Comparison of ENCODE assay signal across 1 cellular context in the genomic region with DNA sequence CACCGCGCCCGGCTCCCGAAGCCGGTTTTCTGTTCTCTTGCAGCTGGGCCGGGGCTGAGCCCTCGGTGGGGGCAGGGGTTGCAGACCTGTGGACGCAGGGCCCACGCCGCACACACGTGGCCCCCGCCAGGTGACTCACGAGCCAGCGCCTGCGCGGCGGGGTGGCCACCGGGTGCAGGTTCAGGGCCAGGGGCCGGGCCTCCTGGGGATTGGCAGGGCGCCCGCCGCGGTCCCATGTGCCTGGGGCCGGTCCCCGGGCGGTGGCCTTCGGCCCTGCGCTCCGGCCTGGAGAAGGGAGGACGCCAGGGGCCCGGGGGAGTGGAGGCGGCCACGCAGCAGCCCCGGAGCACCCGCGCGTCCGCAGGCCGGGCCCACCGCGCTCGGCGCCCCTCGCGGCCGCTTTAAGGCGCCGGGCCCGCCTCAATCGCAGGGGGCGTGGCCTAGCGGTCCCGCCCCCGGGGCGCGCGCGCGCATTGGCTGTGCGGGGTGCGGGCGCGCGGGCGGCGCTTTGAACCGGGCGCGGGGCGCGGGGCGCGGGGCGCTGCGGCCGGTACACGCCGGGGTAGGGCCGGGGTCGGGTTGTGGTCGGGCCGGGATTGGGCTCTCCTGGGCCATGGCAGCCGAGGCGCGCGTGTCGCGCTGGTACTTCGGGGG.
TF ChIP-seq lines count a peak whose summit lies in the region.

A gene with protein sequence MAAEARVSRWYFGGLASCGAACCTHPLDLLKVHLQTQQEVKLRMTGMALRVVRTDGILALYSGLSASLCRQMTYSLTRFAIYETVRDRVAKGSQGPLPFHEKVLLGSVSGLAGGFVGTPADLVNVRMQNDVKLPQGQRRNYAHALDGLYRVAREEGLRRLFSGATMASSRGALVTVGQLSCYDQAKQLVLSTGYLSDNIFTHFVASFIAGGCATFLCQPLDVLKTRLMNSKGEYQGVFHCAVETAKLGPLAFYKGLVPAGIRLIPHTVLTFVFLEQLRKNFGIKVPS (plus strand): TSS at position 471 of the 654 bp plus-strand sequence. CDS start 143 bp downstream, at position 614.

TF ChIP-seq in HEK293, 187 proteins besides CTCF, POLR2A, EP300 and RAD21 (continued from another document and continues in another):
- TF ChIP-seq, protein P1, sequence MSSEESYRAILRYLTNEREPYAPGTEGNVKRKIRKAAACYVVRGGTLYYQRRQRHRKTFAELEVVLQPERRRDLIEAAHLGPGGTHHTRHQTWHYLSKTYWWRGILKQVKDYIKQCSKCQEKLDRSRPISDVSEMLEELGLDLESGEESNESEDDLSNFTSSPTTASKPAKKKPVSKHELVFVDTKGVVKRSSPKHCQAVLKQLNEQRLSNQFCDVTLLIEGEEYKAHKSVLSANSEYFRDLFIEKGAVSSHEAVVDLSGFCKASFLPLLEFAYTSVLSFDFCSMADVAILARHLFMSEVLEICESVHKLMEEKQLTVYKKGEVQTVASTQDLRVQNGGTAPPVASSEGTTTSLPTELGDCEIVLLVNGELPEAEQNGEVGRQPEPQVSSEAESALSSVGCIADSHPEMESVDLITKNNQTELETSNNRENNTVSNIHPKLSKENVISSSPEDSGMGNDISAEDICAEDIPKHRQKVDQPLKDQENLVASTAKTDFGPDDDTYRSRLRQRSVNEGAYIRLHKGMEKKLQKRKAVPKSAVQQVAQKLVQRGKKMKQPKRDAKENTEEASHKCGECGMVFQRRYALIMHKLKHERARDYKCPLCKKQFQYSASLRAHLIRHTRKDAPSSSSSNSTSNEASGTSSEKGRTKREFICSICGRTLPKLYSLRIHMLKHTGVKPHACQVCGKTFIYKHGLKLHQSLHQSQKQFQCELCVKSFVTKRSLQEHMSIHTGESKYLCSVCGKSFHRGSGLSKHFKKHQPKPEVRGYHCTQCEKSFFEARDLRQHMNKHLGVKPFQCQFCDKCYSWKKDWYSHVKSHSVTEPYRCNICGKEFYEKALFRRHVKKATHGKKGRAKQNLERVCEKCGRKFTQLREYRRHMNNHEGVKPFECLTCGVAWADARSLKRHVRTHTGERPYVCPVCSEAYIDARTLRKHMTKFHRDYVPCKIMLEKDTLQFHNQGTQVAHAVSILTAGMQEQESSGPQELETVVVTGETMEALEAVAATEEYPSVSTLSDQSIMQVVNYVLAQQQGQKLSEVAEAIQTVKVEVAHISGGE (tag by site-specific recombination; conservative IDR thresholded peaks at IDR 0.05; ENCODE audit: low read depth): no peak
- TF ChIP-seq HOXC10 (CRISPR knock-in tag; IDR thresholded peaks at IDR 0.05): no peak
- no peak for TF ChIP-seq ZNF274 (IDR thresholded peaks at IDR 0.05; ENCODE audit: low read length)
- no peak for TF ChIP-seq ZNF274 (tag by site-specific recombination; IDR thresholded peaks at IDR 0.05; ENCODE audit: borderline replicate concordance)
- TF ChIP-seq, protein P2, sequence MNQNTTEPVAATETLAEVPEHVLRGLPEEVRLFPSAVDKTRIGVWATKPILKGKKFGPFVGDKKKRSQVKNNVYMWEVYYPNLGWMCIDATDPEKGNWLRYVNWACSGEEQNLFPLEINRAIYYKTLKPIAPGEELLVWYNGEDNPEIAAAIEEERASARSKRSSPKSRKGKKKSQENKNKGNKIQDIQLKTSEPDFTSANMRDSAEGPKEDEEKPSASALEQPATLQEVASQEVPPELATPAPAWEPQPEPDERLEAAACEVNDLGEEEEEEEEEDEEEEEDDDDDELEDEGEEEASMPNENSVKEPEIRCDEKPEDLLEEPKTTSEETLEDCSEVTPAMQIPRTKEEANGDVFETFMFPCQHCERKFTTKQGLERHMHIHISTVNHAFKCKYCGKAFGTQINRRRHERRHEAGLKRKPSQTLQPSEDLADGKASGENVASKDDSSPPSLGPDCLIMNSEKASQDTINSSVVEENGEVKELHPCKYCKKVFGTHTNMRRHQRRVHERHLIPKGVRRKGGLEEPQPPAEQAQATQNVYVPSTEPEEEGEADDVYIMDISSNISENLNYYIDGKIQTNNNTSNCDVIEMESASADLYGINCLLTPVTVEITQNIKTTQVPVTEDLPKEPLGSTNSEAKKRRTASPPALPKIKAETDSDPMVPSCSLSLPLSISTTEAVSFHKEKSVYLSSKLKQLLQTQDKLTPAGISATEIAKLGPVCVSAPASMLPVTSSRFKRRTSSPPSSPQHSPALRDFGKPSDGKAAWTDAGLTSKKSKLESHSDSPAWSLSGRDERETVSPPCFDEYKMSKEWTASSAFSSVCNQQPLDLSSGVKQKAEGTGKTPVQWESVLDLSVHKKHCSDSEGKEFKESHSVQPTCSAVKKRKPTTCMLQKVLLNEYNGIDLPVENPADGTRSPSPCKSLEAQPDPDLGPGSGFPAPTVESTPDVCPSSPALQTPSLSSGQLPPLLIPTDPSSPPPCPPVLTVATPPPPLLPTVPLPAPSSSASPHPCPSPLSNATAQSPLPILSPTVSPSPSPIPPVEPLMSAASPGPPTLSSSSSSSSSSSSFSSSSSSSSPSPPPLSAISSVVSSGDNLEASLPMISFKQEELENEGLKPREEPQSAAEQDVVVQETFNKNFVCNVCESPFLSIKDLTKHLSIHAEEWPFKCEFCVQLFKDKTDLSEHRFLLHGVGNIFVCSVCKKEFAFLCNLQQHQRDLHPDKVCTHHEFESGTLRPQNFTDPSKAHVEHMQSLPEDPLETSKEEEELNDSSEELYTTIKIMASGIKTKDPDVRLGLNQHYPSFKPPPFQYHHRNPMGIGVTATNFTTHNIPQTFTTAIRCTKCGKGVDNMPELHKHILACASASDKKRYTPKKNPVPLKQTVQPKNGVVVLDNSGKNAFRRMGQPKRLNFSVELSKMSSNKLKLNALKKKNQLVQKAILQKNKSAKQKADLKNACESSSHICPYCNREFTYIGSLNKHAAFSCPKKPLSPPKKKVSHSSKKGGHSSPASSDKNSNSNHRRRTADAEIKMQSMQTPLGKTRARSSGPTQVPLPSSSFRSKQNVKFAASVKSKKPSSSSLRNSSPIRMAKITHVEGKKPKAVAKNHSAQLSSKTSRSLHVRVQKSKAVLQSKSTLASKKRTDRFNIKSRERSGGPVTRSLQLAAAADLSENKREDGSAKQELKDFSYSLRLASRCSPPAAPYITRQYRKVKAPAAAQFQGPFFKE (tag by site-specific recombination; IDR thresholded peaks at IDR 0.05; ENCODE audit: borderline replicate concordance): no peak
- no peak for TF ChIP-seq ZNF248 (tag by site-specific recombination; IDR thresholded peaks at IDR 0.05)
- no peak for TF ChIP-seq ZNF555 (tag by site-specific recombination; conservative IDR thresholded peaks at IDR 0.05)
- no peak for TF ChIP-seq ZNF16 (tag by site-specific recombination; IDR thresholded peaks at IDR 0.05; ENCODE audit: low read depth)
- no peak for TF ChIP-seq ZNF133 (tag by site-specific recombination; IDR thresholded peaks at IDR 0.05)
- no peak for TF ChIP-seq ZNF571 (tag by site-specific recombination; IDR thresholded peaks at IDR 0.05)
- TF ChIP-seq ZNF837 (tag by site-specific recombination; IDR thresholded peaks at IDR 0.05): no peak
- TF ChIP-seq, protein P3, sequence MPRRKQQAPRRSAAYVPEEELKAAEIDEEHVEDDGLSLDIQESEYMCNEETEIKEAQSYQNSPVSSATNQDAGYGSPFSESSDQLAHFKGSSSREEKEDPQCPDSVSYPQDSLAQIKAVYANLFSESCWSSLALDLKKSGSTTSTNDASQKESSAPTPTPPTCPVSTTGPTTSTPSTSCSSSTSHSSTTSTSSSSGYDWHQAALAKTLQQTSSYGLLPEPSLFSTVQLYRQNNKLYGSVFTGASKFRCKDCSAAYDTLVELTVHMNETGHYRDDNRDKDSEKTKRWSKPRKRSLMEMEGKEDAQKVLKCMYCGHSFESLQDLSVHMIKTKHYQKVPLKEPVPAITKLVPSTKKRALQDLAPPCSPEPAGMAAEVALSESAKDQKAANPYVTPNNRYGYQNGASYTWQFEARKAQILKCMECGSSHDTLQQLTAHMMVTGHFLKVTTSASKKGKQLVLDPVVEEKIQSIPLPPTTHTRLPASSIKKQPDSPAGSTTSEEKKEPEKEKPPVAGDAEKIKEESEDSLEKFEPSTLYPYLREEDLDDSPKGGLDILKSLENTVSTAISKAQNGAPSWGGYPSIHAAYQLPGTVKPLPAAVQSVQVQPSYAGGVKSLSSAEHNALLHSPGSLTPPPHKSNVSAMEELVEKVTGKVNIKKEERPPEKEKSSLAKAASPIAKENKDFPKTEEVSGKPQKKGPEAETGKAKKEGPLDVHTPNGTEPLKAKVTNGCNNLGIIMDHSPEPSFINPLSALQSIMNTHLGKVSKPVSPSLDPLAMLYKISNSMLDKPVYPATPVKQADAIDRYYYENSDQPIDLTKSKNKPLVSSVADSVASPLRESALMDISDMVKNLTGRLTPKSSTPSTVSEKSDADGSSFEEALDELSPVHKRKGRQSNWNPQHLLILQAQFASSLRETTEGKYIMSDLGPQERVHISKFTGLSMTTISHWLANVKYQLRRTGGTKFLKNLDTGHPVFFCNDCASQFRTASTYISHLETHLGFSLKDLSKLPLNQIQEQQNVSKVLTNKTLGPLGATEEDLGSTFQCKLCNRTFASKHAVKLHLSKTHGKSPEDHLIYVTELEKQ (tag by site-specific recombination; IDR thresholded peaks at IDR 0.05; ENCODE audit: borderline replicate concordance): no peak
- TF ChIP-seq, protein P4, sequence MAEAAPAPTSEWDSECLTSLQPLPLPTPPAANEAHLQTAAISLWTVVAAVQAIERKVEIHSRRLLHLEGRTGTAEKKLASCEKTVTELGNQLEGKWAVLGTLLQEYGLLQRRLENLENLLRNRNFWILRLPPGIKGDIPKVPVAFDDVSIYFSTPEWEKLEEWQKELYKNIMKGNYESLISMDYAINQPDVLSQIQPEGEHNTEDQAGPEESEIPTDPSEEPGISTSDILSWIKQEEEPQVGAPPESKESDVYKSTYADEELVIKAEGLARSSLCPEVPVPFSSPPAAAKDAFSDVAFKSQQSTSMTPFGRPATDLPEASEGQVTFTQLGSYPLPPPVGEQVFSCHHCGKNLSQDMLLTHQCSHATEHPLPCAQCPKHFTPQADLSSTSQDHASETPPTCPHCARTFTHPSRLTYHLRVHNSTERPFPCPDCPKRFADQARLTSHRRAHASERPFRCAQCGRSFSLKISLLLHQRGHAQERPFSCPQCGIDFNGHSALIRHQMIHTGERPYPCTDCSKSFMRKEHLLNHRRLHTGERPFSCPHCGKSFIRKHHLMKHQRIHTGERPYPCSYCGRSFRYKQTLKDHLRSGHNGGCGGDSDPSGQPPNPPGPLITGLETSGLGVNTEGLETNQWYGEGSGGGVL (tag by site-specific recombination; IDR thresholded peaks at IDR 0.05): 0 out of 2 replicates have a peak, but pooled peaks have one; percentile 13
- TF ChIP-seq ZBTB8A (tag by site-specific recombination; IDR thresholded peaks at IDR 0.05): peak; percentile 54; the same call in 1 of the 2 replicates
- TF ChIP-seq ZNF112 (tag by site-specific recombination; IDR thresholded peaks at IDR 0.05): no peak
- peak; percentile 83 for TF ChIP-seq SCRT2 (tag by site-specific recombination; IDR thresholded peaks at IDR 0.05)
- TF ChIP-seq ZBTB7A (tag by site-specific recombination; IDR thresholded peaks at IDR 0.05; ENCODE audit: low read depth): 0 out of 2 replicates have a peak, but pooled peaks have one; percentile 27
- no peak for TF ChIP-seq ZNF214 (tag by site-specific recombination; IDR thresholded peaks at IDR 0.05; ENCODE audit: borderline replicate concordance)
- TF ChIP-seq, protein P5, sequence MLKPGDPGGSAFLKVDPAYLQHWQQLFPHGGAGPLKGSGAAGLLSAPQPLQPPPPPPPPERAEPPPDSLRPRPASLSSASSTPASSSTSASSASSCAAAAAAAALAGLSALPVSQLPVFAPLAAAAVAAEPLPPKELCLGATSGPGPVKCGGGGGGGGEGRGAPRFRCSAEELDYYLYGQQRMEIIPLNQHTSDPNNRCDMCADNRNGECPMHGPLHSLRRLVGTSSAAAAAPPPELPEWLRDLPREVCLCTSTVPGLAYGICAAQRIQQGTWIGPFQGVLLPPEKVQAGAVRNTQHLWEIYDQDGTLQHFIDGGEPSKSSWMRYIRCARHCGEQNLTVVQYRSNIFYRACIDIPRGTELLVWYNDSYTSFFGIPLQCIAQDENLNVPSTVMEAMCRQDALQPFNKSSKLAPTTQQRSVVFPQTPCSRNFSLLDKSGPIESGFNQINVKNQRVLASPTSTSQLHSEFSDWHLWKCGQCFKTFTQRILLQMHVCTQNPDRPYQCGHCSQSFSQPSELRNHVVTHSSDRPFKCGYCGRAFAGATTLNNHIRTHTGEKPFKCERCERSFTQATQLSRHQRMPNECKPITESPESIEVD (tag by site-specific recombination; IDR thresholded peaks at IDR 0.05): no peak
- TF ChIP-seq, protein P6, sequence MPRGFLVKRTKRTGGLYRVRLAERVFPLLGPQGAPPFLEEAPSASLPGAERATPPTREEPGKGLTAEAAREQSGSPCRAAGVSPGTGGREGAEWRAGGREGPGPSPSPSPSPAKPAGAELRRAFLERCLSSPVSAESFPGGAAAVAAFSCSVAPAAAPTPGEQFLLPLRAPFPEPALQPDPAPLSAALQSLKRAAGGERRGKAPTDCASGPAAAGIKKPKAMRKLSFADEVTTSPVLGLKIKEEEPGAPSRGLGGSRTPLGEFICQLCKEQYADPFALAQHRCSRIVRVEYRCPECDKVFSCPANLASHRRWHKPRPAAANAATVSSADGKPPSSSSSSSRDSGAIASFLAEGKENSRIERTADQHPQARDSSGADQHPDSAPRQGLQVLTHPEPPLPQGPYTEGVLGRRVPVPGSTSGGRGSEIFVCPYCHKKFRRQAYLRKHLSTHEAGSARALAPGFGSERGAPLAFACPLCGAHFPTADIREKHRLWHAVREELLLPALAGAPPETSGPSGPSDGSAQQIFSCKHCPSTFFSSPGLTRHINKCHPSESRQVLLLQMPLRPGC (tag by site-specific recombination; IDR thresholded peaks at IDR 0.05): no peak
- peak; percentile 78 for TF ChIP-seq OSR2 (tag by site-specific recombination; IDR thresholded peaks at IDR 0.05)
- TF ChIP-seq FEZF1 (tag by site-specific recombination; IDR thresholded peaks at IDR 0.05): no peak
- TF ChIP-seq ZNF23 (tag by site-specific recombination; IDR thresholded peaks at IDR 0.05; ENCODE audit: borderline replicate concordance): no peak
- peak; percentile 44; the same call in 1 of the 2 replicates for TF ChIP-seq ZNF596 (tag by site-specific recombination; IDR thresholded peaks at IDR 0.05)
- TF ChIP-seq ZNF174 (tag by site-specific recombination; IDR thresholded peaks at IDR 0.05): no peak
- peak; percentile 5; the same call in 1 of the 2 replicates for TF ChIP-seq SP7 (tag by site-specific recombination; IDR thresholded peaks at IDR 0.05)
- TF ChIP-seq ZNF791 (tag by site-specific recombination; IDR thresholded peaks at IDR 0.05): no peak
- no peak for TF ChIP-seq GFI1B (tag by site-specific recombination; IDR thresholded peaks at IDR 0.05)
- TF ChIP-seq ZNF626 (tag by site-specific recombination; IDR thresholded peaks at IDR 0.05): no peak
- 0 out of 2 replicates have a peak, but pooled peaks have one; percentile 44 for TF ChIP-seq ZNF629 (tag by site-specific recombination; IDR thresholded peaks at IDR 0.05)
- TF ChIP-seq, protein P7, sequence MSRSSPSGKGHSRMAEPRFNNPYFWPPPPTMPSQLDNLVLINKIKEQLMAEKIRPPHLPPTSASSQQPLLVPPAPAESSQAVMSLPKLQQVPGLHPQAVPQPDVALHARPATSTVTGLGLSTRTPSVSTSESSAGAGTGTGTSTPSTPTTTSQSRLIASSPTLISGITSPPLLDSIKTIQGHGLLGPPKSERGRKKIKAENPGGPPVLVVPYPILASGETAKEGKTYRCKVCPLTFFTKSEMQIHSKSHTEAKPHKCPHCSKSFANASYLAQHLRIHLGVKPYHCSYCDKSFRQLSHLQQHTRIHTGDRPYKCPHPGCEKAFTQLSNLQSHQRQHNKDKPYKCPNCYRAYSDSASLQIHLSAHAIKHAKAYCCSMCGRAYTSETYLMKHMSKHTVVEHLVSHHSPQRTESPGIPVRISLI (tag by site-specific recombination; IDR thresholded peaks at IDR 0.05): no peak; the same call in 1 of the 2 replicates
- TF ChIP-seq KLF7 (tag by site-specific recombination; IDR thresholded peaks at IDR 0.05; ENCODE audit: borderline replicate concordance): no peak; the same call in 1 of the 2 replicates
- TF ChIP-seq ZBTB48 (tag by site-specific recombination; IDR thresholded peaks at IDR 0.05): peak; percentile 70
- peak; percentile 70 for TF ChIP-seq ZFHX2 (tag by site-specific recombination; conservative IDR thresholded peaks at IDR 0.05)
- no peak for TF ChIP-seq ZNF549 (tag by site-specific recombination; IDR thresholded peaks at IDR 0.05)
